In the genomic region with DNA sequence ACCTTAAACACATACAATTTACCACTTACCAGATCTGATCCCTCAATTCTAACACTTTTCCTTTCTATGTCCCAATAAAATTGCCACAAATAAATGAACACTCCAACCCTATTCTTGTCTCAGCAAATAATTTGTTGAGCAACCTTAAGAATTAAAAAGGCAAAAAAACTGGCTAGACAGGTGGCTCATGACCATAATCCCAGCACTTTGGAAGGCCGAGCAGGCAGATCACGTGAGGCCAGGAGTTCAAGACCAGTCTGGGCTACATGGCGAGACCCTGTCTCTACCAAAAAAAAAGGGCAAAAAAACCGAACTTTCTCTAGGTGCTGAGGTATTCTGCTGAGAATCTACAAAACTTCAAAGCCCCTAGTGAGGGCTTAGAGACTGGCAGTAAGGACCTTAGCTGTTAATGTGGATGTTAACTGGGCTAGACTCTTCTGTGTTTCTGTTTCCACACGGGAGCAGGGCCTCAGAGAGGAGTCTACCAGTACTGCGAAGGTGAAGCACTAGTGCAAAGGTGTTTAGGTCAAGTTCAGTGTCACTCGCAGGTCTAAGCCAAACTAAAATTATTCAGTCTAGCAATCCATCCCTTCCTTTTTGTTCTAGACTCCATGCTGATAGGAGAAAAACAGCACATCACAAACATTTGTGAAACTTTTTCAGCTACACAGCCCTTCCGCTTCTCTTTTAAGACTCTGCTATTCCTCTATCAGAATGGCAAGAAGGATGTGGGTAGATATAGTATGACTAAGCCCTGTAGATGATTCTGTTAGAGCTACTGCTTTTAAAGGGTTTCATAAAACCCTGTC, we compare ENCODE assay signal across 9 cellular contexts. TPM values are rescaled to one million over a fixed set of nuclear protein-coding genes. Genes with fewer than 3 reads are reported as not detected.
A peak's percentile ranks its signal among the peaks of the same experiment; 100 is the strongest.
DNase-seq lines count a peak whose midpoint lies in the region; ATAC-seq and TF ChIP-seq lines count a peak whose summit lies in the region.
"Had no signal": no experiment of that assay in that cellular context is flagged by ENCODE, and none has a peak within 500 bp of the region (broad histone marks: within the 10 kb centered on the region; RNA-seq: fewer than 3 reads in every experiment).

No MANE protein-coding gene starts in this region.

- H3K36me3 ChIP-seq in SK-N-SH (replicated peaks in 1 of 2; ENCODE audit: control insufficient read depth in 1 of 2, insufficient read depth in 2 of 2, low read length in 1 of 2) (peaks cover 11 to 15% of the 10 kb centered on the region in 2 experiments), colonic mucosa (no peaks in the 10 kb centered on the region)

- peaks cover 14% of the 10 kb centered on the region for H3F3A ChIP-seq in SK-N-SH (replicated peaks; ENCODE audit: insufficient read depth)

- H3K27me3 Mint-ChIP-seq in osteocyte (ENCODE audit: unreplicated experiment) = no peaks in the 10 kb centered on the region

- H3K4me3 Mint-ChIP-seq in osteocyte (ENCODE audit: unreplicated experiment) = peak overlapping the region; percentile 64

- CTCF ChIA-PET in SK-N-SH (lab: Yijun Ruan, JAX) = interaction anchor here (0.9 to 1.6 kb wide), 2 partner anchors 13 to 42 kb away, joined by 3 read pairs; no protein-coding TSS in a partner anchor

- no peak for TF ChIP-seq EP300 in SK-N-SH (IDR thresholded peaks at IDR 0.05; ENCODE audit: borderline replicate concordance in 1 of 2, low read depth in 1 of 2, low read length in 1 of 2)

- H4K20me1 ChIP-seq in SK-N-SH (ENCODE audit: insufficient read depth) = peaks cover 71% of the 10 kb centered on the region

- no peak for DNase-seq in SK-N-SH
- DNase-seq in activated naive CD4-positive, alpha-beta T cell treated with anti-CD3 and anti-CD28 coated beads, Interleukin-2, amount 50 U/mL, for 72 hours (ENCODE audit: low spot score in 2 of 2) = no peak
- DNase-seq in osteocyte (ENCODE audit: extremely low spot score, unreplicated experiment) = no peak
- no peak for DNase-seq in colonic mucosa
- DNase-seq in A172 (ENCODE audit: low spot score) = no peak
- DNase-seq in caudate nucleus (lab: John Stamatoyannopoulos, UW) = no peak

- no peak overlapping the region for H2AFZ ChIP-seq in SK-N-SH (ENCODE audit: low read depth)

- peaks cover 26 to 30% of the 10 kb centered on the region in 2 donors for H3K36me3 Mint-ChIP-seq in activated naive CD4-positive, alpha-beta T cell treated with anti-CD3 and anti-CD28 coated beads, Interleukin-2, amount 50 U/mL, for 72 hours
- peaks cover 4% of the 10 kb centered on the region for H3K36me3 Mint-ChIP-seq in osteocyte (ENCODE audit: unreplicated experiment)

- 88% methylated on average over 8 of the region's 8 CpGs for WGBS in SK-N-SH (ENCODE audit: low lambda C conversion rate)

- H3K9me3 ChIP-seq in SK-N-SH (no peaks in the 10 kb centered on the region), colonic mucosa (no peaks in the 10 kb centered on the region)

- no peaks in the 10 kb centered on the region for H3K27me3 ChIP-seq in SK-N-SH (ENCODE audit: insufficient read depth)
- H3K27me3 ChIP-seq in colonic mucosa = no peaks in the 10 kb centered on the region

- no peak overlapping the region for H3K4me3 ChIP-seq in SK-N-SH (ENCODE audit: low read depth in 2 of 2, low read length in 1 of 2)
- H3K4me3 ChIP-seq in colonic mucosa = no peak overlapping the region

- no peak for ATAC-seq in SK-N-SH treated with all-trans-retinoic acid at 6 μM for 48 hours
- peak; percentile 62 for ATAC-seq in HG03066 (IDR thresholded peaks at IDR 0.05; ENCODE audit: low read depth, unreplicated experiment)
- peak; percentile 71 to 91 for ATAC-seq in activated naive CD4-positive, alpha-beta T cell treated with anti-CD3 and anti-CD28 coated beads, Interleukin-2, amount 50 U/mL, for 72 hours

- POLR2A ChIA-PET in SK-N-SH (lab: Yijun Ruan, JAX) = no interaction called here

- no peaks in the 10 kb centered on the region for H3K9me2 ChIP-seq in SK-N-SH

- no peaks in the 10 kb centered on the region for H3K9me3 Mint-ChIP-seq in activated naive CD4-positive, alpha-beta T cell treated with anti-CD3 and anti-CD28 coated beads, Interleukin-2, amount 50 U/mL, for 72 hours
- no peaks in the 10 kb centered on the region for H3K9me3 Mint-ChIP-seq in osteocyte (ENCODE audit: unreplicated experiment)

- TF ChIP-seq CTCF in SK-N-SH (IDR thresholded peaks at IDR 0.05) (no peak), osteocyte (IDR thresholded peaks at IDR 0.05) (no peak), colonic mucosa (IDR thresholded peaks at IDR 0.05) (no peak)

- H3K4me1 ChIP-seq in SK-N-SH (ENCODE audit: control insufficient read depth in 1 of 2, insufficient read depth in 2 of 2, low read depth in 1 of 2, low read length in 1 of 2) = peaks cover 5 to 10% of the 10 kb centered on the region in 2 experiments; a peak in 1 of 4 replicates
- peaks cover 13% of the 10 kb centered on the region for H3K4me1 ChIP-seq in colonic mucosa

- peaks cover 80% of the 10 kb centered on the region for H3K79me2 ChIP-seq in SK-N-SH (ENCODE audit: insufficient read depth)

- peak overlapping the region; percentile 10; the same call in 1 of the 2 replicates for H3K9ac ChIP-seq in SK-N-SH
- H3K9ac ChIP-seq in colonic mucosa (ENCODE audit: low read depth in 2 of 2, low read length in 2 of 2) = no peak overlapping the region

- TF ChIP-seq RAD21 in SK-N-SH (IDR thresholded peaks at IDR 0.05; ENCODE audit: low read length) = no peak

- peak overlapping the region; percentile 95; the same call in 1 of the 2 replicates for H3K4me2 ChIP-seq in SK-N-SH

- H3K27ac ChIP-seq in SK-N-SH (ENCODE audit: low read depth in 2 of 2, low read length in 1 of 2) (no peak overlapping the region), colonic mucosa (no peak overlapping the region), caudate nucleus (ENCODE audit: low read depth, low read length) (no peak overlapping the region)
- H3K27ac ChIP-seq: 22Rv1 had no signal

- peaks cover 38% of the 10 kb centered on the region for H3K4me1 Mint-ChIP-seq in osteocyte (ENCODE audit: unreplicated experiment)

- intact Hi-C loops in colonic mucosa (cut with DNase I) = no loop called here

- peak overlapping the region; percentile 92 to 98 for H3K27ac Mint-ChIP-seq in activated naive CD4-positive, alpha-beta T cell treated with anti-CD3 and anti-CD28 coated beads, Interleukin-2, amount 50 U/mL, for 72 hours
- peak overlapping the region; percentile 8 for H3K27ac Mint-ChIP-seq in osteocyte (ENCODE audit: unreplicated experiment)

TF ChIP-seq in SK-N-SH, 30 proteins besides CTCF, POLR2A, EP300 and RAD21 (continues in another document):
- no peak for TF ChIP-seq FOSL2 (IDR thresholded peaks at IDR 0.05; ENCODE audit: borderline replicate concordance, low read depth)
- TF ChIP-seq FOXM1 (IDR thresholded peaks at IDR 0.05; ENCODE audit: low read depth) = no peak

RNA-seq across cellular contexts. Expression of a gene that starts 2.6 kb away (rescaled TPM):
- 11.4 and 16.7 TPM in 2 replicates for polyA plus RNA-seq in SK-N-SH (2012; rRNA removed)
- polyA plus RNA-seq in SK-N-SH (2012; cell fraction: cytosol; rRNA removed) = 14.8 and 14.9 TPM in 2 replicates
- 8.1 and 14.8 TPM in 2 replicates for polyA plus RNA-seq in SK-N-SH (2012; cell fraction: nucleus; rRNA removed)
- 10 to 100 TPM; 18.8 to 24.2 TPM for total RNA-seq in activated naive CD4-positive, alpha-beta T cell treated with anti-CD3 and anti-CD28 coated beads, Interleukin-2, amount 50 U/mL, for 72 hours
- 13.5 and 14.0 TPM in 2 replicates for total RNA-seq in osteocyte
- total RNA-seq in colonic mucosa = 10 to 100 TPM; 17.3 to 19.8 TPM
- 20.9 and 26.0 TPM in 2 replicates for total RNA-seq in A172 (2014; rRNA removed; shearing (Covaris generic))

RNA-seq across cellular contexts. Expression of a gene that starts 2.6 kb away (rescaled TPM):
- polyA plus RNA-seq in SK-N-SH (2012; rRNA removed) = 4.3 and 4.4 TPM in 2 replicates
- 1.9 and 3.0 TPM in 2 replicates for polyA plus RNA-seq in SK-N-SH (2012; cell fraction: cytosol; rRNA removed)
- 7.2 and 7.7 TPM in 2 replicates for polyA plus RNA-seq in SK-N-SH (2012; cell fraction: nucleus; rRNA removed)
- 1 to 10 TPM; 5.5 to 7.1 TPM for total RNA-seq in activated naive CD4-positive, alpha-beta T cell treated with anti-CD3 and anti-CD28 coated beads, Interleukin-2, amount 50 U/mL, for 72 hours
- total RNA-seq in osteocyte (5.9 and 7.3 TPM in 2 replicates), colonic mucosa (1 to 10 TPM; 6.5 to 6.6 TPM)
- 4.3 and 4.6 TPM in 2 replicates for total RNA-seq in A172 (2014; rRNA removed; shearing (Covaris generic))

RNA-seq across cellular contexts. Expression of a gene that starts 16.3 kb away (rescaled TPM):
- polyA plus RNA-seq in SK-N-SH (2012; rRNA removed) = 11.9 and 12.3 TPM in 2 replicates
- 5.4 and 8.2 TPM in 2 replicates for polyA plus RNA-seq in SK-N-SH (2012; cell fraction: cytosol; rRNA removed)
- polyA plus RNA-seq in SK-N-SH (2012; cell fraction: nucleus; rRNA removed) = 21.1 and 28.9 TPM in 2 replicates
- total RNA-seq in activated naive CD4-positive, alpha-beta T cell treated with anti-CD3 and anti-CD28 coated beads, Interleukin-2, amount 50 U/mL, for 72 hours = 1 to 10 TPM; 2.0 to 4.2 TPM
- total RNA-seq in osteocyte (6.6 and 6.9 TPM in 2 replicates), colonic mucosa (1 to 10 TPM; 7.9 to 8.3 TPM)
- 2.7 and 5.0 TPM in 2 replicates for total RNA-seq in A172 (2014; rRNA removed; shearing (Covaris generic))

RNA-seq across cellular contexts. Expression of a gene that starts 47.5 kb away (rescaled TPM):
- polyA plus RNA-seq in SK-N-SH (2012; rRNA removed) = 65.2 and 70.6 TPM in 2 replicates
- polyA plus RNA-seq in SK-N-SH (2012; cell fraction: cytosol; rRNA removed) = 66.9 and 78.4 TPM in 2 replicates
- polyA plus RNA-seq in SK-N-SH (2012; cell fraction: nucleus; rRNA removed) = 73.3 and 73.4 TPM in 2 replicates
- 100 to 1,000 TPM in 1 of 2 donors, 10 to 100 TPM in 1; 66.4 to 128 TPM for total RNA-seq in activated naive CD4-positive, alpha-beta T cell treated with anti-CD3 and anti-CD28 coated beads, Interleukin-2, amount 50 U/mL, for 72 hours
- total RNA-seq in osteocyte (79.6 and 84.2 TPM in 2 replicates), colonic mucosa (10 to 100 TPM; 57.8 to 88.6 TPM)
- total RNA-seq in A172 (2014; rRNA removed; shearing (Covaris generic)) = 70.0 and 76.8 TPM in 2 replicates

RNA-seq across cellular contexts. Expression of a gene that starts 52.3 kb away (rescaled TPM):
- 66.7 and 67.7 TPM in 2 replicates for polyA plus RNA-seq in SK-N-SH (2012; rRNA removed)
- 49.4 and 56.4 TPM in 2 replicates for polyA plus RNA-seq in SK-N-SH (2012; cell fraction: cytosol; rRNA removed)
- polyA plus RNA-seq in SK-N-SH (2012; cell fraction: nucleus; rRNA removed) = 96.3 and 150 TPM in 2 replicates
- 10 to 100 TPM; 29.9 to 77.4 TPM for total RNA-seq in activated naive CD4-positive, alpha-beta T cell treated with anti-CD3 and anti-CD28 coated beads, Interleukin-2, amount 50 U/mL, for 72 hours
- total RNA-seq in osteocyte = 57.5 and 58.4 TPM in 2 replicates
- 10 to 100 TPM; 35.2 to 67.6 TPM for total RNA-seq in colonic mucosa
- 85.8 and 92.7 TPM in 2 replicates for total RNA-seq in A172 (2014; rRNA removed; shearing (Covaris generic))
